ENCODE assay signal across 15 cellular contexts in the genomic region with DNA sequence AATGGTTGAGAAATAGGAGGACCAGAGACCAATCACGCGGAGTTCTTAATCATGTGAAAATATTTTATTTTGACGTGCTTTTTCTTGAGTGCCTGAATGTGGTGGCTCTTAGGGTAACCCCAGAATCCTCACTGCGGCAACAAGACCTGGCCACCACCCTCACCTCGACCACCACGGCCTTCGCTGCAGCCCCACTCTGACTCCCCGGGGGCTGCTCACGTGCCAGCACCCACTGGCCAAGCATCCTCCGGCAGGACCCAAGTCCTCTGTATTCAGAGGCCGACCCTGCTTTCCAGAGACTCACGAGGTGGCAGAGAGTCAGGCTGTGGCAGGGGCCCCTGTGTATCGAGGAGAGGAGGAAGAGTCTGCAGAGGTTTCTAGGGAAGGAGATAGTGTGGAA.
DNase-seq lines count a peak whose midpoint lies in the region; ATAC-seq and TF ChIP-seq lines count a peak whose summit lies in the region.
"Had no signal": no experiment of that assay in that cellular context is flagged by ENCODE, and none has a peak within 500 bp of the region (broad histone marks: within the 10 kb centered on the region; RNA-seq: fewer than 3 reads in every experiment).

No MANE protein-coding gene starts in this region.

- H3K4me3 Mint-ChIP-seq in activated naive CD8-positive, alpha-beta T cell treated with anti-CD3 and anti-CD28 coated beads for 36 hours = no peak overlapping the region
- H3K4me3 Mint-ChIP-seq in mesothelial cell of epicardium (no peak overlapping the region), type B pancreatic cell (peak overlapping the region; percentile 49)
- H3K4me3 Mint-ChIP-seq: activated naive CD4-positive, alpha-beta T cell treated with anti-CD3 and anti-CD28 coated beads, Interleukin-2, amount 10 ng/mL, durations not matched to agents 7 days and 5 days had no signal

- peaks cover 38% of the 10 kb centered on the region for H3K4me1 Mint-ChIP-seq in activated naive CD8-positive, alpha-beta T cell treated with anti-CD3 and anti-CD28 coated beads for 36 hours
- H3K4me1 Mint-ChIP-seq in mesothelial cell of epicardium (peaks cover 16% of the 10 kb centered on the region), type B pancreatic cell (ENCODE audit: unreplicated experiment) (peaks cover 42% of the 10 kb centered on the region)

- H3K9me3 ChIP-seq in left ventricle myocardium inferior (replicated peaks) (no peaks in the 10 kb centered on the region), heart right ventricle (no peaks in the 10 kb centered on the region)
- H3K9me3 ChIP-seq: SJCRH30, thyroid gland had no signal

- no peak for ATAC-seq in heart right ventricle
- ATAC-seq in GM19351 (IDR thresholded peaks at IDR 0.05; ENCODE audit: unreplicated experiment) = no peak

- H3K27ac ChIP-seq in left ventricle myocardium inferior (replicated peaks) (peak overlapping the region; percentile 50), heart right ventricle (peak overlapping the region in 4 of 10 donors; percentile 15 to 52 (median 38))
- H3K27ac ChIP-seq: HL-60, SJCRH30, thyroid gland had no signal

- H3K4me1 ChIP-seq in left ventricle myocardium inferior (peaks cover 77% of the 10 kb centered on the region), heart right ventricle (peaks cover 17 to 69% (median 48%) of the 10 kb centered on the region in 9 donors)

- DNase-seq in left ventricle myocardium inferior (no peak), heart right ventricle (no peak), mesothelial cell of epicardium (ENCODE audit: low spot score in 2 of 2, unreplicated experiment in 2 of 2) (no peak), type B pancreatic cell (ENCODE audit: extremely low spot score, unreplicated experiment) (no peak)
- DNase-seq in activated naive CD8-positive, alpha-beta T cell treated with anti-CD3 and anti-CD28 coated beads for 36 hours = no peak
- no peak for DNase-seq in stimulated activated CD4-positive, alpha-beta T cell treated with anti-CD3 and anti-CD28 coated beads, Interleukin-2, amount 100 ng/mL, for 24 hours
- DNase-seq in stimulated activated CD4-positive, alpha-beta T cell treated with anti-CD3 and anti-CD28 coated beads, Interleukin-1b, Interleukin-23, amount 100 ng/mL, for 48 hours = no peak
- DNase-seq: activated naive CD4-positive, alpha-beta T cell treated with anti-CD3 and anti-CD28 coated beads, Interleukin-2, amount 10 ng/mL, durations not matched to agents 7 days and 5 days; DMS153; erythroblast; NCI-H1436; SJCRH30; thyroid gland had no signal

- no peaks in the 10 kb centered on the region for H3K27me3 ChIP-seq in left ventricle myocardium inferior (ENCODE audit: low read depth)
- H3K27me3 ChIP-seq in heart right ventricle = no peaks in the 10 kb centered on the region
- H3K27me3 ChIP-seq: SJCRH30, thyroid gland had no signal

- 84 to 90% methylated on average over 13 of the region's 13 CpGs for WGBS in heart right ventricle, 2 donors

- no peaks in the 10 kb centered on the region for H3K27me3 Mint-ChIP-seq in activated naive CD8-positive, alpha-beta T cell treated with anti-CD3 and anti-CD28 coated beads for 36 hours
- no peaks in the 10 kb centered on the region for H3K27me3 Mint-ChIP-seq in mesothelial cell of epicardium (ENCODE audit: low read depth)
- H3K27me3 Mint-ChIP-seq in type B pancreatic cell = no peaks in the 10 kb centered on the region
- H3K27me3 Mint-ChIP-seq: activated naive CD4-positive, alpha-beta T cell treated with anti-CD3 and anti-CD28 coated beads, Interleukin-2, amount 10 ng/mL, durations not matched to agents 7 days and 5 days had no signal

- H3K36me3 ChIP-seq in left ventricle myocardium inferior (peaks cover 7% of the 10 kb centered on the region), heart right ventricle (peaks cover 0 to 37% (median 5%) of the 10 kb centered on the region in 9 donors)

- no peaks in the 10 kb centered on the region for H3K9me3 Mint-ChIP-seq in activated naive CD8-positive, alpha-beta T cell treated with anti-CD3 and anti-CD28 coated beads for 36 hours
- no peaks in the 10 kb centered on the region for H3K9me3 Mint-ChIP-seq in mesothelial cell of epicardium
- no peaks in the 10 kb centered on the region for H3K9me3 Mint-ChIP-seq in type B pancreatic cell
- H3K9me3 Mint-ChIP-seq: activated naive CD4-positive, alpha-beta T cell treated with anti-CD3 and anti-CD28 coated beads, Interleukin-2, amount 10 ng/mL, durations not matched to agents 7 days and 5 days had no signal

- peak overlapping the region; percentile 34 for H3K27ac Mint-ChIP-seq in activated naive CD8-positive, alpha-beta T cell treated with anti-CD3 and anti-CD28 coated beads for 36 hours
- H3K27ac Mint-ChIP-seq in mesothelial cell of epicardium (peak overlapping the region; percentile 47), type B pancreatic cell (peak overlapping the region; percentile 96)
- H3K27ac Mint-ChIP-seq: activated naive CD4-positive, alpha-beta T cell treated with anti-CD3 and anti-CD28 coated beads, Interleukin-2, amount 10 ng/mL, durations not matched to agents 7 days and 5 days had no signal

- peaks cover 18% of the 10 kb centered on the region for H3K36me3 Mint-ChIP-seq in activated naive CD8-positive, alpha-beta T cell treated with anti-CD3 and anti-CD28 coated beads for 36 hours
- H3K36me3 Mint-ChIP-seq in mesothelial cell of epicardium (peaks cover 14% of the 10 kb centered on the region), type B pancreatic cell (peaks cover 10% of the 10 kb centered on the region)

- no peak for TF ChIP-seq CTCF in left ventricle myocardium inferior (IDR thresholded peaks at IDR 0.05; ENCODE audit: borderline replicate concordance)
- TF ChIP-seq CTCF in heart right ventricle (IDR thresholded peaks at IDR 0.05) = no peak
- TF ChIP-seq CTCF in mesothelial cell of epicardium (IDR thresholded peaks at IDR 0.05; ENCODE audit: unreplicated experiment) = no peak
- TF ChIP-seq CTCF in type B pancreatic cell (conservative IDR thresholded peaks at IDR 0.05) = no peak

- no peak overlapping the region for H3K4me3 ChIP-seq in left ventricle myocardium inferior
- no peak overlapping the region for H3K4me3 ChIP-seq in heart right ventricle
- H3K4me3 ChIP-seq: SJCRH30, thyroid gland had no signal

- intact Hi-C loops in left ventricle myocardium inferior (cut with micrococcal nuclease) = no loop called here
- intact Hi-C loops in heart right ventricle (cut with DNase I) = no loop called here

Comparison
In these comparisons a context has a peak if more than half of its experiments do, and no peak if none do; other contexts are left out.
1. H3K27ac Mint-ChIP-seq: peak in every context shown above with its lines; median percentile 96 in type B pancreatic cell; 47 in mesothelial cell of epicardium; 34 in activated naive CD8-positive, alpha-beta T cell treated with anti-CD3 and anti-CD28 coated beads for 36 hours.